ENCODE assay signal across 23 cellular contexts in the genomic region with DNA sequence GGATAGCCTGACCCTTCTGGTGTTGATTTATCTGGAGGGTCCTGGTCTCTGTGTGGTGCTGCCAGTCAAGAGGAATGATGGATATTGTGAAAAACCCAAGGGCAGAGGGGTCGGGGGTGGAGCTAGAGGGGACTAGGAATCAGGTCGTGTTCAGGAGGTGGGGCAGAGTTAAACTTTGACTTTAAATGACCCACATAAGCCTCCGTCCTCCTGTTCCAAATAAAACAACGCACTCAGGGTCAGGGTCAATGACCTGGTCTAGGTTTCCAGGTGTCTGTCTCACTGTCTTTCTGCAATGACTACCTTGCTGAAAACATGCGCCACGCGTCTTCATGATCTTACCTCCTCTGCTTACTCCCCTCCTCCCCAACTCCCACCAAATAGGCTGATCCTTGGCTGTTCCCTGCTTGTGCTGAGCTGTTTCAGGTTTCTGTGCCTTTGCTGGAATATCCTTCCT. TPM values are rescaled to one million over a fixed set of nuclear protein-coding genes. Genes with fewer than 3 reads are reported as not detected.
A peak's percentile ranks its signal among the peaks of the same experiment; 100 is the strongest.
DNase-seq lines count a peak whose midpoint lies in the region; ATAC-seq and TF ChIP-seq lines count a peak whose summit lies in the region.
"Had no signal": no experiment of that assay in that cellular context is flagged by ENCODE, and none has a peak within 500 bp of the region (broad histone marks: within the 10 kb centered on the region; RNA-seq: fewer than 3 reads in every experiment).

No MANE protein-coding gene starts in this region.

- intact Hi-C loops in upper lobe of right lung (cut with DNase I): no loop called here

- no peak for TF ChIP-seq CTCF in upper lobe of right lung (IDR thresholded peaks at IDR 0.05)

- no peak overlapping the region for H2AFZ ChIP-seq in neuronal stem cell (ENCODE audit: low read length)

- no peak overlapping the region for H3K27ac ChIP-seq in neuronal stem cell (replicated peaks; ENCODE audit: low read length)
- peak overlapping the region; percentile 75 for H3K27ac ChIP-seq in upper lobe of right lung

- no peak overlapping the region for H2AK5ac ChIP-seq in neuronal stem cell (ENCODE audit: low read depth, low read length)

- no peak overlapping the region for H3K4me2 ChIP-seq in neuronal stem cell (ENCODE audit: insufficient read depth, low read length, poor library complexity, severe bottlenecking)

- no peak overlapping the region for H3K4me3 ChIP-seq in neuronal stem cell (ENCODE audit: low read length in 2 of 2)
- H3K4me3 ChIP-seq in upper lobe of right lung: no peak overlapping the region
- H3K4me3 ChIP-seq in HAP-1: no peak overlapping the region

- ATAC-seq in left lobe of liver (peak; percentile 65), upper lobe of right lung (no peak), HG03097 (IDR thresholded peaks at IDR 0.05; ENCODE audit: low FRiP score, unreplicated experiment) (no peak)
- ATAC-seq: HCT116, Panc1, SK-N-SH treated with all-trans-retinoic acid at 6 μM for 48 hours had no signal

- H2BK5ac ChIP-seq in neuronal stem cell (ENCODE audit: low read length): no peak overlapping the region

- peaks cover 2 to 6% of the 10 kb centered on the region in 2 donors for H3K9me3 ChIP-seq in neuronal stem cell (replicated peaks in 1 of 2; ENCODE audit: control insufficient read depth in 2 of 2, insufficient read depth in 1 of 2, low read depth in 1 of 2, low read length in 2 of 2)
- H3K9me3 ChIP-seq in upper lobe of right lung: no peaks in the 10 kb centered on the region
- H3K9me3 ChIP-seq in HAP-1: peaks cover 3% of the 10 kb centered on the region

- H4K91ac ChIP-seq in neuronal stem cell (ENCODE audit: low read depth, low read length, poor library complexity): no peak overlapping the region

- peaks cover 3 to 4% of the 10 kb centered on the region in 2 donors for H3K4me1 ChIP-seq in neuronal stem cell (ENCODE audit: control insufficient read depth in 2 of 2, insufficient read depth in 1 of 2, low read depth in 1 of 2, low read length in 2 of 2)
- H3K4me1 ChIP-seq in upper lobe of right lung: peaks cover 14% of the 10 kb centered on the region
- no peaks in the 10 kb centered on the region for H3K4me1 ChIP-seq in HAP-1

- in situ Hi-C loops in HAP-1 (cut with MboI; ENCODE audit: low sequenced_read_pairs): no loop called here

- peak; percentile 56 for DNase-seq in HuH-7.5 (ENCODE audit: low spot score)
- peak; percentile 91 for DNase-seq in left lobe of liver (ENCODE audit: low spot score)
- no peak for DNase-seq in neuronal stem cell (ENCODE audit: low spot score)
- no peak for DNase-seq in upper lobe of right lung
- no peak for DNase-seq in activated naive CD4-positive, alpha-beta T cell treated with anti-CD3 and anti-CD28 coated beads, Interleukin-2, amount 50 U/mL, for 16 hours
- no peak for DNase-seq in HAP-1 (ENCODE audit: low spot score in 2 of 2)
- DNase-seq: CD4-positive, CD25-positive, alpha-beta regulatory T cell; COR-L47; DMS 273 treated with DMSO at 0.1 percent for 48 hours; DMS79 treated with DMSO at 0.1 percent for 48 hours; KBM-7; NCI-H1092 treated with DMSO at 0.1 percent for 48 hours; NCI-H2029 treated with DMSO at 0.1 percent for 48 hours; NCI-H226; NCI-H524; NCI-H774; NK-92 treated with Interleukin-12 subunit alpha and Interleukin-12 subunit beta, amount 100 ng/mL, for 24 hours had no signal

- H2BK15ac ChIP-seq in neuronal stem cell (ENCODE audit: low read length): no peak overlapping the region

- H2BK12ac ChIP-seq in neuronal stem cell (ENCODE audit: low read length): no peak overlapping the region

- no peak overlapping the region for H3K4ac ChIP-seq in neuronal stem cell (ENCODE audit: low read length)

- H3K36me3 ChIP-seq in neuronal stem cell (replicated peaks in 1 of 2; ENCODE audit: control insufficient read depth in 2 of 2, insufficient read depth in 2 of 2, low read length in 2 of 2): no peaks in the 10 kb centered on the region
- no peaks in the 10 kb centered on the region for H3K36me3 ChIP-seq in upper lobe of right lung
- no peaks in the 10 kb centered on the region for H3K36me3 ChIP-seq in HAP-1 (replicated peaks)

- no peak overlapping the region for H2BK120ac ChIP-seq in neuronal stem cell (ENCODE audit: low read depth, low read length)

- no peak overlapping the region for H4K8ac ChIP-seq in neuronal stem cell (ENCODE audit: low read depth, low read length)

- no peak overlapping the region for H3K23ac ChIP-seq in neuronal stem cell (ENCODE audit: low read depth, low read length, poor library complexity)

- H3K79me1 ChIP-seq in neuronal stem cell (ENCODE audit: low read depth, low read length): no peaks in the 10 kb centered on the region

- H3K27me3 ChIP-seq in neuronal stem cell (ENCODE audit: control insufficient read depth in 3 of 3, insufficient read depth in 3 of 3, low read depth in 1 of 3, low read length in 3 of 3) (peaks cover 0 to 23% (median 0%) of the 10 kb centered on the region in 3 experiments), upper lobe of right lung (no peaks in the 10 kb centered on the region), HAP-1 (ENCODE audit: low read depth) (peaks cover 3% of the 10 kb centered on the region; the same call in 1 of the 2 replicates)

- H3K14ac ChIP-seq in neuronal stem cell (ENCODE audit: low read length): no peak overlapping the region

- H3K9ac ChIP-seq in neuronal stem cell (ENCODE audit: low read depth, low read length, poor library complexity): peak overlapping the region; percentile 32

- no CpG with 5 or more reads among the region's 7 CpGs for WGBS in neuronal stem cell (ENCODE audit: extremely low coverage in 2 of 2, insufficient read length in 2 of 2, insufficient replicate concordance in 1 of 2), 2 donors

- H3K18ac ChIP-seq in neuronal stem cell (ENCODE audit: low read length): no peak overlapping the region

RNA-seq across cellular contexts. Expression of a gene that starts 14.7 kb away (rescaled TPM):
- total RNA-seq in left lobe of liver: 8.6 TPM
- polyA plus RNA-seq in neuronal stem cell (2013, experiment 1 of 2): 1.4 TPM
- polyA plus RNA-seq in neuronal stem cell (2013, experiment 2 of 2): 1.5 TPM
- total RNA-seq in upper lobe of right lung: 235 TPM
- polyA plus RNA-seq: CD4-positive, CD25-positive, alpha-beta regulatory T cell had no signal

RNA-seq across cellular contexts. Expression of a gene that starts 21.3 kb away (rescaled TPM):
- total RNA-seq in left lobe of liver (2.6 TPM), upper lobe of right lung (2.0 TPM)
- 1.5 TPM for polyA plus RNA-seq in neuronal stem cell (2013, experiment 1 of 2)
- polyA plus RNA-seq in neuronal stem cell (2013, experiment 2 of 2): 1.7 TPM

RNA-seq across cellular contexts. Expression of a gene that starts 32.5 kb away (rescaled TPM):
- total RNA-seq in left lobe of liver: 40.7 TPM
- polyA plus RNA-seq in neuronal stem cell (2013, experiment 1 of 2): 84.7 TPM
- polyA plus RNA-seq in neuronal stem cell (2013, experiment 2 of 2): 84.5 TPM
- total RNA-seq in upper lobe of right lung: 89.4 TPM

RNA-seq across cellular contexts. Expression of a gene that starts 34.9 kb away (rescaled TPM):
- 440 TPM for total RNA-seq in left lobe of liver
- not detected for polyA plus RNA-seq in neuronal stem cell (2013, experiment 1 of 2)
- not detected for polyA plus RNA-seq in neuronal stem cell (2013, experiment 2 of 2)
- total RNA-seq in upper lobe of right lung: not detected
- total RNA-seq: A673; CD4-positive, CD25-positive, alpha-beta regulatory T cell had no signal
- polyA plus RNA-seq: BJ; CD4-positive, CD25-positive, alpha-beta regulatory T cell had no signal

RNA-seq across cellular contexts. Expression of a gene that starts 41.6 kb away (rescaled TPM):
- total RNA-seq in left lobe of liver (37.6 TPM), upper lobe of right lung (66.7 TPM)
- polyA plus RNA-seq in neuronal stem cell (2013, experiment 1 of 2): 28.8 TPM
- 27.6 TPM for polyA plus RNA-seq in neuronal stem cell (2013, experiment 2 of 2)

Comparison
In these comparisons a context has a peak if more than half of its experiments do, and no peak if none do; other contexts are left out.
1. DNase-seq: peak in HuH-7.5 (single experiment) and left lobe of liver (single experiment); none in neuronal stem cell (single experiment), upper lobe of right lung (single experiment), activated naive CD4-positive, alpha-beta T cell treated with anti-CD3 and anti-CD28 coated beads, Interleukin-2, amount 50 U/mL, for 16 hours (single experiment) and HAP-1 (0 of 2).
2. RNA of a gene that starts 14.7 kb away (total RNA-seq): 235 TPM in upper lobe of right lung (single experiment); 8.6 TPM in left lobe of liver (single experiment); every median in the first group is over 10 times any median in the second.